Comparison of ENCODE assay signal across 1 cellular context in genomic region chr22:32410459-32410858, GRCh38.
TF ChIP-seq lines count a peak whose summit lies in the region.

No MANE protein-coding gene starts in this region.

TF ChIP-seq in A549, 52 proteins besides CTCF, POLR2A, EP300 and RAD21 (continued from another document):
- TF ChIP-seq REST (IDR thresholded peaks at IDR 0.05) (no peak), MAX (IDR thresholded peaks at IDR 0.05) (no peak), NR3C1 (IDR thresholded peaks at IDR 0.05) (no peak), RFX5 (IDR thresholded peaks at IDR 0.05) (no peak), RNF2 (IDR thresholded peaks at IDR 0.05; ENCODE audit: borderline replicate concordance, low read depth) (no peak), RCOR1 (IDR thresholded peaks at IDR 0.05; ENCODE audit: low read depth, low read length) (no peak), SREBF2 (IDR thresholded peaks at IDR 0.05) (no peak), CHD4 (IDR thresholded peaks at IDR 0.05; ENCODE audit: borderline replicate concordance) (no peak)
TF ChIP-seq in A549: peak in this region for 0.
